15 cellular contexts compared by ENCODE assay signal in the genomic region with DNA sequence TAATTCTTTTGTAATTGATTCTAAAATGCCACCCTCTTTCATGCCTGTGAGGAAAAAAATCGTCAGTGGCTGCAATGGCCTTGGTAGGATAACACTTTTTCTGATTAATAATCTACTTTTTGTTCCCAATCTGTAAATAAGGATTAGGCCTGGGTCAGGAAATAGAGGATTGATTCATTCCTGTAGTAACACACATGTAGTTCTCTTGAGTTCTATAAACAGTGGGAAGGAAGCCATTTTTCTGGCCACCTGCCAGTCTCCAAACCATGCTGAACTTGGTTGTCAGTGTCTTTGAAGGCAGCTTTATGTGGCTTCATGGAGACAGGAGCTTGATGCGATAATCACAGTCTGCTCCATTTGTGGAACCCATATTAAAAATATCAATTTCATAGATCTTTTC.
A peak's percentile ranks its signal among the peaks of the same experiment; 100 is the strongest.
DNase-seq lines count a peak whose midpoint lies in the region; ATAC-seq, FAIRE-seq and TF ChIP-seq lines count a peak whose summit lies in the region.
"Had no signal": no experiment of that assay in that cellular context is flagged by ENCODE, and none has a peak within 500 bp of the region (broad histone marks: within the 10 kb centered on the region; RNA-seq: fewer than 3 reads in every experiment).

No MANE protein-coding gene starts in this region.

- H3K36me3 ChIP-seq in K562 (ENCODE audit: control insufficient read depth, insufficient read depth, low read length): no peaks in the 10 kb centered on the region

- H4K20me1 ChIP-seq in K562 (replicated peaks; ENCODE audit: control insufficient read depth, insufficient read depth, low read length): no peaks in the 10 kb centered on the region

- no peaks in the 10 kb centered on the region for H3K9me3 ChIP-seq in K562 (replicated peaks; ENCODE audit: control insufficient read depth, insufficient read depth, low read depth, low read length)
- H3K9me3 ChIP-seq: A549 had no signal

- no peak overlapping the region for H2AFZ ChIP-seq in K562 (ENCODE audit: low read depth, low read length)
- H2AFZ ChIP-seq: GM23248 had no signal

- TF ChIP-seq RAD21 in K562 (CRISPR knock-in tag; conservative IDR thresholded peaks at IDR 0.05 in 1 of 2, IDR thresholded peaks at IDR 0.05 in 1 of 2): no peak

- WGBS in K562 (ENCODE audit: insufficient coverage, low coverage, missing lambda C conversion rate): 2% methylated on average over 2 of the region's 2 CpGs

- H3K9ac ChIP-seq in K562 (ENCODE audit: insufficient read depth in 1 of 2, low read depth in 2 of 2, low read length in 2 of 2): no peak overlapping the region
- H3K9ac ChIP-seq: GM23248 had no signal

- H3K27me3 ChIP-seq in K562 (ENCODE audit: control insufficient read depth in 2 of 2, insufficient read depth in 2 of 2, low read length in 2 of 2): peaks cover 5 to 27% of the 10 kb centered on the region in 2 experiments; a peak in 4 of 5 replicates

- TF ChIP-seq CTCF in K562 (IDR thresholded peaks at IDR 0.05 in 2 of 3, conservative IDR thresholded peaks at IDR 0.05 in 1 of 3; ENCODE audit: insufficient read depth in 2 of 3, low read depth in 1 of 3, low read length in 3 of 3) (no peak), GM10248 (IDR thresholded peaks at IDR 0.05; ENCODE audit: control extremely low read depth, extremely low read depth, low read depth, missing control alignments) (no peak)

- no peak overlapping the region for H3K27ac ChIP-seq in K562 (ENCODE audit: extremely low read depth, low read depth, low read length)
- H3K27ac ChIP-seq: A549, GM23248, HL-60 had no signal

- POLR2A ChIA-PET in K562 (lab: Yijun Ruan, JAX): no interaction called here
- POLR2A ChIA-PET in GM10248 (lab: Yijun Ruan, JAX): no interaction called here

- no peaks in the 10 kb centered on the region for H3K9me1 ChIP-seq in K562 (ENCODE audit: control insufficient read depth, insufficient read depth, low read length)

- no peak for TF ChIP-seq EP300 in K562 (IDR thresholded peaks at IDR 0.05; ENCODE audit: low read length)

- H3K4me1 ChIP-seq in K562 (replicated peaks in 1 of 2; ENCODE audit: control insufficient read depth in 2 of 2, insufficient read depth in 2 of 2, low read length in 2 of 2): no peaks in the 10 kb centered on the region; a peak in 1 of 5 replicates
- H3K4me1 ChIP-seq: A549 had no signal

- FAIRE-seq in K562 (lab: Jason Lieb, UNC): no peak
- FAIRE-seq: A549, H54 had no signal

- H3K4me3 ChIP-seq in Jurkat, Clone E6-1 (ENCODE audit: low read length): no peak overlapping the region
- no peak overlapping the region for H3K4me3 ChIP-seq in K562
- H3K4me3 ChIP-seq: A549, GM23248 had no signal

- in situ Hi-C loops in K562 (cut with MboI): no loop called here

- CTCF ChIA-PET in K562 (lab: Yijun Ruan, JAX; ENCODE audit: low intra/inter-chr PET ratio): no interaction called here
- CTCF ChIA-PET in GM10248 (lab: Yijun Ruan, JAX): interaction anchor here (1.9 kb wide), 1 partner anchor 50 kb away, joined by 5 read pairs; no protein-coding TSS in a partner anchor

- H3K79me2 ChIP-seq in K562 (ENCODE audit: control insufficient read depth, insufficient read depth, low read length): no peaks in the 10 kb centered on the region

- intact Hi-C loops in K562 (cut with micrococcal nuclease): no loop called here

- no peak overlapping the region for H3K4me2 ChIP-seq in K562 (ENCODE audit: insufficient read depth, low read length)
- H3K4me2 ChIP-seq: A549 had no signal

- peak; percentile 10 for DNase-seq in NCI-H345 (lab: John Stamatoyannopoulos, UW)
- DNase-seq in NCI-H345 treated with DMSO at 0.1 percent for 48 hours (lab: John Stamatoyannopoulos, UW; ENCODE audit: unreplicated experiment): no peak
- DNase-seq in COLO668 (lab: John Stamatoyannopoulos, UW; ENCODE audit: unreplicated experiment): peak; percentile 36
- peak; percentile 74 for DNase-seq in Jurkat, Clone E6-1 (ENCODE audit: low read depth, low spot score)
- DNase-seq in K562 (ENCODE audit: extremely low read depth in 1 of 4, low spot score in 3 of 4): no peak
- DNase-seq in GM10248 (ENCODE audit: extremely low spot score): no peak
- DNase-seq in stimulated activated naive CD8-positive, alpha-beta T cell treated with anti-CD3 and anti-CD28 coated beads, Interleukin-15, Interleukin-2, amounts not matched to agents 100 U/mL and 50 U/mL, for 24 hours: no peak
- DNase-seq: CD8-positive, alpha-beta T cell; GF-D8; GM23248; KG1 had no signal

- no peak for TF ChIP-seq POLR2A in K562 (conservative IDR thresholded peaks at IDR 0.05)

- no TSS peak for BruUV-seq in K562 (replicated peaks; lab: Mats Ljungman, UMichigan)

- no peak for ATAC-seq in K562
- no peak for ATAC-seq in stimulated activated naive CD8-positive, alpha-beta T cell treated with anti-CD3 and anti-CD28 coated beads, Interleukin-15, Interleukin-2, amounts not matched to agents 100 U/mL and 50 U/mL, for 24 hours
- ATAC-seq: A549; CD8-positive, alpha-beta T cell; HCT116 had no signal

TF ChIP-seq in K562, 482 proteins besides CTCF, POLR2A, EP300 and RAD21:
- TF ChIP-seq NFIC (IDR thresholded peaks at IDR 0.05): peak; percentile 31; the same call in 1 of the 2 replicates
- TF ChIP-seq, protein P1, sequence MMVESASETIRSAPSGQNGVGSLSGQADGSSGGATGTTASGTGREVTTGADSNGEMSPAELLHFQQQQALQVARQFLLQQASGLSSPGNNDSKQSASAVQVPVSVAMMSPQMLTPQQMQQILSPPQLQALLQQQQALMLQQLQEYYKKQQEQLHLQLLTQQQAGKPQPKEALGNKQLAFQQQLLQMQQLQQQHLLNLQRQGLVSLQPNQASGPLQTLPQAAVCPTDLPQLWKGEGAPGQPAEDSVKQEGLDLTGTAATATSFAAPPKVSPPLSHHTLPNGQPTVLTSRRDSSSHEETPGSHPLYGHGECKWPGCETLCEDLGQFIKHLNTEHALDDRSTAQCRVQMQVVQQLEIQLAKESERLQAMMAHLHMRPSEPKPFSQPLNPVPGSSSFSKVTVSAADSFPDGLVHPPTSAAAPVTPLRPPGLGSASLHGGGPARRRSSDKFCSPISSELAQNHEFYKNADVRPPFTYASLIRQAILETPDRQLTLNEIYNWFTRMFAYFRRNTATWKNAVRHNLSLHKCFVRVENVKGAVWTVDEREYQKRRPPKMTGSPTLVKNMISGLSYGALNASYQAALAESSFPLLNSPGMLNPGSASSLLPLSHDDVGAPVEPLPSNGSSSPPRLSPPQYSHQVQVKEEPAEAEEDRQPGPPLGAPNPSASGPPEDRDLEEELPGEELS (CRISPR knock-in tag; IDR thresholded peaks at IDR 0.05; ENCODE audit: borderline replicate concordance): no peak

Comparison
In these comparisons a context has a peak if more than half of its experiments do, and no peak if none do; other contexts are left out.
1. DNase-seq: peak in NCI-H345 (single experiment), COLO668 (single experiment) and Jurkat, Clone E6-1 (single experiment); none in NCI-H345 treated with DMSO at 0.1 percent for 48 hours (single experiment), K562 (0 of 4), GM10248 (single experiment) and stimulated activated naive CD8-positive, alpha-beta T cell treated with anti-CD3 and anti-CD28 coated beads, Interleukin-15, Interleukin-2, amounts not matched to agents 100 U/mL and 50 U/mL, for 24 hours (single experiment).